ENCODE assay signal across 8 cellular contexts in genomic region chr6:169253745-169254238, GRCh38. TPM values are rescaled to one million over a fixed set of nuclear protein-coding genes. Genes with fewer than 3 reads are reported as not detected.
A peak's percentile ranks its signal among the peaks of the same experiment; 100 is the strongest.
DNase-seq lines count a peak whose midpoint lies in the region; ATAC-seq, FAIRE-seq and TF ChIP-seq lines count a peak whose summit lies in the region.

THBS2 (minus strand) TSS chr6:169253846; CDS start chr6:169250784, 3,062 bp downstream.

- in situ Hi-C loops in HepG2 (cut with HindIII; ENCODE audit: extremely low pct_ligation_motif_present, low pct_unique_long_range_greater_than_20kb), result no loop called here

- no peak for TF ChIP-seq CTCF in HepG2 (CRISPR knock-in tag; IDR thresholded peaks at IDR 0.05)

- H3K4me3 ChIP-seq in HepG2 (replicated peaks in 1 of 3; ENCODE audit: insufficient read depth in 1 of 3, low read depth in 2 of 3, low read length in 3 of 3), result no peak within 1 kb of the TSS

- H3K36me3 ChIP-seq in HepG2 (replicated peaks in 1 of 2; ENCODE audit: control insufficient read depth in 1 of 2, insufficient read depth in 2 of 2, low read length in 2 of 2), result no peaks in the 10 kb centered on the region

- H3K27ac Mint-ChIP-seq in stimulated activated naive CD8-positive, alpha-beta T cell treated with anti-CD3 and anti-CD28 coated beads, Interleukin-15, amount 100 ng/mL, for 72 hours, result no peak within 1 kb of the TSS

- 29% methylated on average over 20 of the region's 21 CpGs for WGBS in HepG2 (ENCODE audit: low lambda C conversion rate)

- DNase-seq in HPDE6-E6E7 (ENCODE audit: extremely low spot score) (peak; percentile 71), dedifferentiated amniotic fluid mesenchymal stem cell (ENCODE audit: extremely low spot score) (peak; percentile 96), HepG2 (ENCODE audit: low spot score) (no peak), NOMO-1 treated with dmso at 0.1 percent for 144 hours (lab: John Stamatoyannopoulos, UW; ENCODE audit: unreplicated experiment) (no peak)
- no peak for DNase-seq in stimulated activated naive CD8-positive, alpha-beta T cell treated with anti-CD3 and anti-CD28 coated beads, Interleukin-15, amount 100 ng/mL, for 72 hours
- DNase-seq in stimulated activated CD4-positive, alpha-beta T cell treated with anti-CD3 and anti-CD28 coated beads, Interleukin-2, amount 100 ng/mL, for 24 hours, result no peak

- no peaks in the 10 kb centered on the region for H3K9me3 ChIP-seq in HepG2 (ENCODE audit: low read length)

- peaks cover 80% of the 10 kb centered on the region for H3K27me3 Mint-ChIP-seq in stimulated activated naive CD8-positive, alpha-beta T cell treated with anti-CD3 and anti-CD28 coated beads, Interleukin-15, amount 100 ng/mL, for 72 hours

- peaks cover 12 to 88% of the 10 kb centered on the region in 2 experiments; a peak in 4 of 5 replicates for H3K27me3 ChIP-seq in HepG2 (ENCODE audit: control insufficient read depth in 1 of 2, insufficient read depth in 2 of 2, low read length in 2 of 2)

- no peak for TF ChIP-seq POLR2A in HepG2 (IDR thresholded peaks at IDR 0.05; ENCODE audit: insufficient read depth in 1 of 2, low read depth in 2 of 2, low read length in 2 of 2)

- H3K9ac ChIP-seq in HepG2 (ENCODE audit: insufficient read depth, low read depth, low read length), result no peak within 1 kb of the TSS

- H3K9me3 Mint-ChIP-seq in stimulated activated naive CD8-positive, alpha-beta T cell treated with anti-CD3 and anti-CD28 coated beads, Interleukin-15, amount 100 ng/mL, for 72 hours, result peaks cover 0 to 6% of the 10 kb centered on the region in 2 donors

- H2AFZ ChIP-seq in HepG2 (ENCODE audit: low read length), result no peak within 1 kb of the TSS

- peak within 1 kb of the TSS; percentile 48 to 67 for H3K4me3 Mint-ChIP-seq in stimulated activated naive CD8-positive, alpha-beta T cell treated with anti-CD3 and anti-CD28 coated beads, Interleukin-15, amount 100 ng/mL, for 72 hours

- H4K20me1 ChIP-seq in HepG2 (ENCODE audit: insufficient read depth, low read length), result no peaks in the 10 kb centered on the region

- no peak for TF ChIP-seq RAD21 in HepG2 (CRISPR knock-in tag; IDR thresholded peaks at IDR 0.05)

- H3K4me1 Mint-ChIP-seq in stimulated activated naive CD8-positive, alpha-beta T cell treated with anti-CD3 and anti-CD28 coated beads, Interleukin-15, amount 100 ng/mL, for 72 hours, result peaks cover 33% of the 10 kb centered on the region

- POLR2A ChIA-PET in HepG2 (lab: Yijun Ruan, JAX), result no interaction called here

- H3K4me1 ChIP-seq in HepG2 (ENCODE audit: insufficient read depth, low read length), result no peaks in the 10 kb centered on the region

- H3K27ac ChIP-seq in HepG2 (ENCODE audit: extremely low read length, insufficient read depth, low read length), result no peak within 1 kb of the TSS

- H3K79me2 ChIP-seq in HepG2 (ENCODE audit: insufficient read depth, low read length), result no peaks in the 10 kb centered on the region

- CTCF ChIA-PET in HepG2 (lab: Yijun Ruan, JAX; ENCODE audit: low intra/inter-chr PET ratio, low total read pairs), result no interaction called here

- intact Hi-C loops in HepG2 (cut with micrococcal nuclease; ENCODE audit: unreplicated experiment), result no loop called here

- TF ChIP-seq EP300 in HepG2 (IDR thresholded peaks at IDR 0.05; ENCODE audit: low read depth in 2 of 2, low read length in 2 of 2) (no peak), HepG2 (CRISPR knock-in tag; IDR thresholded peaks at IDR 0.05; ENCODE audit: borderline replicate concordance) (no peak)

- H3K4me2 ChIP-seq in HepG2 (ENCODE audit: low read depth, low read length), result no peak within 1 kb of the TSS

- ATAC-seq in HepG2 (no peak), HG03342 (IDR thresholded peaks at IDR 0.05; ENCODE audit: unreplicated experiment) (no peak), GM21528 (IDR thresholded peaks at IDR 0.05; ENCODE audit: low FRiP score, unreplicated experiment) (no peak)
- no peak for ATAC-seq in stimulated activated naive CD8-positive, alpha-beta T cell treated with anti-CD3 and anti-CD28 coated beads, Interleukin-15, amount 100 ng/mL, for 72 hours

- no peak for FAIRE-seq in HepG2 (lab: Jason Lieb, UNC)

- BruUV-seq in HepG2 (replicated peaks; lab: Mats Ljungman, UMichigan), result no TSS peak

TF ChIP-seq in HepG2, 621 proteins besides CTCF, POLR2A, EP300 and RAD21:
- peak; percentile 83; the same call in 1 of the 2 replicates for TF ChIP-seq EZH2 (conservative IDR thresholded peaks at IDR 0.05; ENCODE audit: low read depth, low read length)
- TF ChIP-seq ATF7 (IDR thresholded peaks at IDR 0.05), result peak; percentile 83
- no peak for TF ChIP-seq ATF7 (CRISPR knock-in tag; IDR thresholded peaks at IDR 0.05)
- TF ChIP-seq ZNF337 (CRISPR knock-in tag; IDR thresholded peaks at IDR 0.05; ENCODE audit: borderline replicate concordance, low read depth), result no peak
- no peak for TF ChIP-seq ZBTB38 (CRISPR knock-in tag; IDR thresholded peaks at IDR 0.05)
- TF ChIP-seq KAT2B (IDR thresholded peaks at IDR 0.05; ENCODE audit: borderline replicate concordance, low read depth, low read length), result no peak
- TF ChIP-seq, protein P1, sequence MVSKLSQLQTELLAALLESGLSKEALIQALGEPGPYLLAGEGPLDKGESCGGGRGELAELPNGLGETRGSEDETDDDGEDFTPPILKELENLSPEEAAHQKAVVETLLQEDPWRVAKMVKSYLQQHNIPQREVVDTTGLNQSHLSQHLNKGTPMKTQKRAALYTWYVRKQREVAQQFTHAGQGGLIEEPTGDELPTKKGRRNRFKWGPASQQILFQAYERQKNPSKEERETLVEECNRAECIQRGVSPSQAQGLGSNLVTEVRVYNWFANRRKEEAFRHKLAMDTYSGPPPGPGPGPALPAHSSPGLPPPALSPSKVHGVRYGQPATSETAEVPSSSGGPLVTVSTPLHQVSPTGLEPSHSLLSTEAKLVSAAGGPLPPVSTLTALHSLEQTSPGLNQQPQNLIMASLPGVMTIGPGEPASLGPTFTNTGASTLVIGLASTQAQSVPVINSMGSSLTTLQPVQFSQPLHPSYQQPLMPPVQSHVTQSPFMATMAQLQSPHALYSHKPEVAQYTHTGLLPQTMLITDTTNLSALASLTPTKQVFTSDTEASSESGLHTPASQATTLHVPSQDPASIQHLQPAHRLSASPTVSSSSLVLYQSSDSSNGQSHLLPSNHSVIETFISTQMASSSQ (IDR thresholded peaks at IDR 0.05; ENCODE audit: low read depth), result no peak
- TF ChIP-seq, protein P1 (CRISPR knock-in tag; IDR thresholded peaks at IDR 0.05; ENCODE audit: borderline replicate concordance), result no peak
- TF ChIP-seq SP140L (CRISPR knock-in tag; IDR thresholded peaks at IDR 0.05; ENCODE audit: borderline replicate concordance), result no peak
- TF ChIP-seq, protein P2, sequence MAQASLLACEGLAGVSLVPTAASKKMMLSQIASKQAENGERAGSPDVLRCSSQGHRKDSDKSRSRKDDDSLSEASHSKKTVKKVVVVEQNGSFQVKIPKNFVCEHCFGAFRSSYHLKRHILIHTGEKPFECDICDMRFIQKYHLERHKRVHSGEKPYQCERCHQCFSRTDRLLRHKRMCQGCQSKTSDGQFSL (CRISPR knock-in tag; IDR thresholded peaks at IDR 0.05), result no peak
- no peak for TF ChIP-seq ZFX (CRISPR knock-in tag; IDR thresholded peaks at IDR 0.05; ENCODE audit: low read depth)
- TF ChIP-seq PITX1 (CRISPR knock-in tag; IDR thresholded peaks at IDR 0.05), result no peak
- no peak for TF ChIP-seq ARID2 (CRISPR knock-in tag; IDR thresholded peaks at IDR 0.05; ENCODE audit: borderline replicate concordance)

RNA-seq across cellular contexts. Expression of gene THBS2, which starts in this region (rescaled TPM):
- total RNA-seq in HepG2 (2016; rRNA removed; fragmentation: Illumina TruSeq; extraction: Trizol), result 0.08 and 0.15 TPM in 2 replicates
- not detected in 2 replicates for total RNA-seq in HepG2 (2016; cell fraction: cytosol; rRNA removed; fragmentation: Illumina TruSeq; extraction: Trizol; ENCODE audit: low read depth)
- total RNA-seq in HepG2 (2016; cell fraction: insoluble cytoplasmic fraction; rRNA removed; fragmentation: Illumina TruSeq; extraction: Trizol), result 0.10 and 0.30 TPM in 2 replicates
- 0.31 TPM in 1 of 2 replicates, not detected in the other for total RNA-seq in HepG2 (2016; cell fraction: membrane; rRNA removed; fragmentation: Illumina TruSeq; extraction: Trizol)
- 0.31 and 0.41 TPM in 2 replicates for total RNA-seq in HepG2 (2016; cell fraction: nucleus; rRNA removed; fragmentation: Illumina TruSeq; extraction: Trizol)
- polyA plus RNA-seq in HepG2 (2011; rRNA removed), result 0.12 and 0.26 TPM in 2 replicates
- 0.05 and 0.24 TPM in 2 replicates for polyA plus RNA-seq in HepG2 (2011; cell fraction: cytosol; rRNA removed)
- 0.28 and 0.40 TPM in 2 replicates for polyA plus RNA-seq in HepG2 (2011; cell fraction: nucleus; rRNA removed)
- 0.05 and 0.27 TPM in 2 replicates for polyA plus RNA-seq in HepG2 (2012)
- polyA plus RNA-seq in HepG2 (2016; cell fraction: cytosol; fragmentation: Illumina TruSeq; extraction: Trizol; ENCODE audit: low read depth), result 0.05 TPM in 1 of 2 replicates, not detected in the other
- not detected in 2 replicates for polyA plus RNA-seq in HepG2 (2016; cell fraction: insoluble cytoplasmic fraction; fragmentation: Illumina TruSeq; extraction: Trizol; ENCODE audit: low read depth)
- not detected in 2 replicates for polyA plus RNA-seq in HepG2 (2016; cell fraction: membrane; fragmentation: Illumina TruSeq; extraction: Trizol; ENCODE audit: low read depth)
- polyA plus RNA-seq in HepG2 (2016; cell fraction: nucleus; fragmentation: Illumina TruSeq; extraction: Trizol; ENCODE audit: insufficient read depth, low read depth), result 0.48 and 1.0 TPM in 2 replicates
- 0.75 and 0.82 TPM in 2 replicates for polyA minus RNA-seq in HepG2 (2011; rRNA and poly(A)+ RNA removed; ENCODE audit: low replicate concordance)
- polyA minus RNA-seq in HepG2 (2011; cell fraction: cytosol; rRNA and poly(A)+ RNA removed), result 0.20 TPM in 1 of 2 replicates, not detected in the other
- polyA minus RNA-seq in HepG2 (2011; cell fraction: nucleus; rRNA and poly(A)+ RNA removed), result 0.13 and 0.75 TPM in 2 replicates

Comparison
In these comparisons a context has a peak if more than half of its experiments do, and no peak if none do; other contexts are left out.
1. DNase-seq: peak in HPDE6-E6E7 (single experiment) and dedifferentiated amniotic fluid mesenchymal stem cell (single experiment); none in HepG2 (single experiment), stimulated activated naive CD8-positive, alpha-beta T cell treated with anti-CD3 and anti-CD28 coated beads, Interleukin-15, amount 100 ng/mL, for 72 hours (0 of 2), NOMO-1 treated with dmso at 0.1 percent for 144 hours (single experiment) and stimulated activated CD4-positive, alpha-beta T cell treated with anti-CD3 and anti-CD28 coated beads, Interleukin-2, amount 100 ng/mL, for 24 hours (0 of 2).